Comparison of ENCODE assay signal across 8 cellular contexts in genomic region chr6:89371849-89372505, GRCh38. TPM values are rescaled to one million over a fixed set of nuclear protein-coding genes. Genes with fewer than 3 reads are reported as not detected.
A peak's percentile ranks its signal among the peaks of the same experiment; 100 is the strongest.
DNase-seq lines count a peak whose midpoint lies in the region; ATAC-seq, FAIRE-seq and TF ChIP-seq lines count a peak whose summit lies in the region.

No MANE protein-coding gene starts in this region.

- H3K27ac ChIP-seq in A673 (ENCODE audit: low read depth, low read length, poor library complexity, severe bottlenecking) (no peak overlapping the region), mammary epithelial cell (ENCODE audit: insufficient read depth, low read depth, low read length) (no peak overlapping the region)

- DNase-seq in A673 (ENCODE audit: low spot score) (peak; percentile 75), GM18507 (ENCODE audit: extremely low spot score, insufficient read length, low read depth) (peak; percentile 60), NCI-H2107 treated with DMSO at 0.1 percent for 48 hours (lab: John Stamatoyannopoulos, UW; ENCODE audit: unreplicated experiment) (peak; percentile 57), WTC11 (ENCODE audit: low spot score) (peak; percentile 90), mammary epithelial cell (peak; percentile 32), kidney tubule cell (ENCODE audit: low spot score) (peak; percentile 70)
- peak; percentile 78 for DNase-seq in stimulated activated CD4-positive, alpha-beta T cell treated with anti-CD3 and anti-CD28 coated beads, Interleukin-4, amount 100 ng/mL, for 1 hour

- intact Hi-C loops in A673 (cut with micrococcal nuclease; ENCODE audit: unreplicated experiment) (no loop called here), mammary epithelial cell (cut with micrococcal nuclease) (loop anchor here (5.0 kb wide), 1 partner anchor 225 kb away; no protein-coding TSS in a partner anchor)

- H3K4me3 ChIP-seq in A673 (ENCODE audit: low read depth, low read length, poor library complexity, severe bottlenecking) (no peak overlapping the region), mammary epithelial cell (replicated peaks in 1 of 3; ENCODE audit: insufficient read depth in 1 of 3, low read depth in 2 of 3, low read length in 3 of 3) (no peak overlapping the region)

- H3K27ac Mint-ChIP-seq in WTC11, result no peak overlapping the region

- no peaks in the 10 kb centered on the region for H3K27me3 Mint-ChIP-seq in WTC11 (ENCODE audit: low read depth)

- no peaks in the 10 kb centered on the region for H3K9me3 Mint-ChIP-seq in WTC11

- in situ Hi-C loops in mammary epithelial cell (cut with MboI; ENCODE audit: low sequenced_read_pairs in 2 of 2), result loop anchor here in 1 of 2 donors (25.0 kb wide), 1 partner anchor 385 kb away; no protein-coding TSS in a partner anchor

- peaks cover 20% of the 10 kb centered on the region for H3K4me1 Mint-ChIP-seq in WTC11

- peak overlapping the region; percentile 14 for H2AFZ ChIP-seq in mammary epithelial cell (ENCODE audit: low read depth, low read length)

- H3K4me1 ChIP-seq in A673 (ENCODE audit: insufficient read depth, low read length, poor library complexity, severe bottlenecking), result peaks cover 10% of the 10 kb centered on the region
- H3K4me1 ChIP-seq in mammary epithelial cell (ENCODE audit: insufficient read depth, low read length), result no peaks in the 10 kb centered on the region

- dilution Hi-C loops in mammary epithelial cell (cut with HindIII; ENCODE audit: low sequenced_read_pairs), result loop anchor here (5.0 kb wide), 1 partner anchor 75 kb away; no protein-coding TSS in a partner anchor

- H3K9ac ChIP-seq in mammary epithelial cell (ENCODE audit: insufficient read depth, low read length), result no peak overlapping the region

- FAIRE-seq in GM18507 (lab: Jason Lieb, UNC), result peak; percentile 91

- BruUV-seq in A673 (replicated peaks; lab: Mats Ljungman, UMichigan), result no TSS peak
- BruUV-seq in mammary epithelial cell (replicated peaks; lab: Mats Ljungman, UMichigan), result no TSS peak

- H3K27me3 ChIP-seq in A673 (replicated peaks; ENCODE audit: insufficient read depth, low read depth, low read length, poor library complexity) (no peaks in the 10 kb centered on the region), mammary epithelial cell (ENCODE audit: insufficient read depth, low read length) (no peaks in the 10 kb centered on the region)

- peak; percentile 79 for ATAC-seq in HG02970 (IDR thresholded peaks at IDR 0.05; ENCODE audit: low FRiP score, unreplicated experiment)
- ATAC-seq in WTC11, result peak; percentile 80

- POLR2A ChIA-PET in A673 (lab: Charles Lee; ENCODE audit: low non-redundant PET) (no interaction called here), WTC11 (lab: Charles Lee) (interaction anchor here (0.6 to 1.2 kb wide), 2 partner anchors 39 to 291 kb away, joined by 3 read pairs; partner anchors contain the start of gene PNRC1)

- H3K4me2 ChIP-seq in mammary epithelial cell (ENCODE audit: insufficient read depth, low read depth, low read length), result no peak overlapping the region

- TF ChIP-seq CTCF in A673 (conservative IDR thresholded peaks at IDR 0.05; ENCODE audit: low read depth, low read length) (peak; percentile 99), WTC11 (IDR thresholded peaks at IDR 0.05) (peak; percentile 87), mammary epithelial cell (conservative IDR thresholded peaks at IDR 0.05 in 1 of 2, IDR thresholded peaks at IDR 0.05 in 1 of 2; ENCODE audit: extremely low read depth in 1 of 2, insufficient read depth in 1 of 2, low read depth in 1 of 2, low read length in 2 of 2) (peak; percentile 94 to 99)

- no peaks in the 10 kb centered on the region for H3K79me2 ChIP-seq in mammary epithelial cell (ENCODE audit: insufficient read depth, low read length)

- 28% methylated on average over 8 of the region's 8 CpGs for WGBS in mammary epithelial cell (ENCODE audit: low coverage, missing lambda C conversion rate)

- no peaks in the 10 kb centered on the region for H4K20me1 ChIP-seq in mammary epithelial cell (ENCODE audit: insufficient read depth, low read length)

- CTCF ChIA-PET in A673 (lab: Charles Lee), result interaction anchor here (0.5 to 2.1 kb wide), 12 partner anchors 9 to 597 kb away, joined by 3 to 12 read pairs (median 4); partner anchors contain the start of genes LYRM2 and UBE2J1
- CTCF ChIA-PET in WTC11 (lab: Charles Lee), result interaction anchor here (0.6 to 4.0 kb wide), 75 partner anchors 9 to 399 kb away, joined by 3 to 66 read pairs (median 6); partner anchors contain the start of genes ANKRD6, GABRR2, LYRM2 and PNRC1
- CTCF ChIA-PET in mammary epithelial cell (lab: Charles Lee; ENCODE audit: low non-redundant PET), result interaction anchor here (0.6 to 0.7 kb wide), 3 partner anchors 226 to 395 kb away, joined by 3 to 5 read pairs (median 4); no protein-coding TSS in a partner anchor

- no peak overlapping the region for H3K4me3 Mint-ChIP-seq in WTC11

- no peaks in the 10 kb centered on the region for H3K36me3 ChIP-seq in A673 (ENCODE audit: insufficient read depth, low read length, poor library complexity, severe bottlenecking)
- no peaks in the 10 kb centered on the region for H3K36me3 ChIP-seq in mammary epithelial cell (ENCODE audit: insufficient read depth, low read length)

- no peaks in the 10 kb centered on the region for H3K9me3 ChIP-seq in A673 (ENCODE audit: low read depth, low read length, poor library complexity, severe bottlenecking)
- no peaks in the 10 kb centered on the region for H3K9me3 ChIP-seq in mammary epithelial cell (replicated peaks; ENCODE audit: insufficient read depth, low read length)

- H3K36me3 Mint-ChIP-seq in WTC11, result no peaks in the 10 kb centered on the region

TF ChIP-seq in WTC11, 78 proteins besides CTCF, POLR2A, EP300 and RAD21:
- TF ChIP-seq TCF7 (CRISPR knock-in tag; IDR thresholded peaks at IDR 0.05; ENCODE audit: low read depth) (no peak), NFYB (CRISPR knock-in tag; conservative IDR thresholded peaks at IDR 0.05; ENCODE audit: low read depth) (no peak), MXD4 (CRISPR knock-in tag; IDR thresholded peaks at IDR 0.05; ENCODE audit: borderline replicate concordance) (no peak), MLX (CRISPR knock-in tag; IDR thresholded peaks at IDR 0.05) (no peak), ZBTB43 (CRISPR knock-in tag; IDR thresholded peaks at IDR 0.05) (no peak), CDX4 (CRISPR knock-in tag; IDR thresholded peaks at IDR 0.05; ENCODE audit: borderline replicate concordance) (no peak), JUN (CRISPR knock-in tag; IDR thresholded peaks at IDR 0.05) (no peak), ZNF121 (CRISPR knock-in tag; IDR thresholded peaks at IDR 0.05) (no peak)

RNA-seq across cellular contexts. Expression of gene UBE2J1, which starts 19.5 kb away (rescaled TPM):
- total RNA-seq in A673 (2021), result 36.1 and 38.6 TPM in 2 replicates
- 9.9 to 12.3 TPM (median 9.9 TPM) in 3 replicates for total RNA-seq in WTC11 (2021)
- 10 to 100 TPM; 22.9 to 25.3 TPM for total RNA-seq in mammary epithelial cell
- polyA plus RNA-seq in mammary epithelial cell, result 15.1 TPM
- polyA minus RNA-seq in mammary epithelial cell, result 11.0 TPM

RNA-seq across cellular contexts. Expression of gene RRAGD, which starts 40.1 kb away (rescaled TPM):
- total RNA-seq in A673 (2021) (9.5 and 10.6 TPM in 2 replicates), WTC11 (2021) (14.1 to 25.4 TPM (median 18.0 TPM) in 3 replicates), mammary epithelial cell (1 to 10 TPM; 1.1 to 8.0 TPM)
- polyA plus RNA-seq in mammary epithelial cell, result 0.20 TPM
- 3.7 TPM for polyA minus RNA-seq in mammary epithelial cell

RNA-seq across cellular contexts. Expression of gene GABRR2, which starts 56.9 kb away (rescaled TPM):
- total RNA-seq in A673 (2021), result 0.67 and 0.74 TPM in 2 replicates
- total RNA-seq in WTC11 (2021), result not detected in 3 replicates
- not detected for total RNA-seq in mammary epithelial cell
- not detected for polyA plus RNA-seq in mammary epithelial cell
- polyA minus RNA-seq in mammary epithelial cell, result not detected

Comparison
In these comparisons a context has a peak if more than half of its experiments do, and no peak if none do; other contexts are left out.
1. DNase-seq: peak in every context shown above with its lines; median percentile 90 in WTC11; 78 in stimulated activated CD4-positive, alpha-beta T cell treated with anti-CD3 and anti-CD28 coated beads, Interleukin-4, amount 100 ng/mL, for 1 hour; 75 in A673; 70 in kidney tubule cell; 60 in GM18507; 57 in NCI-H2107 treated with DMSO at 0.1 percent for 48 hours; 32 in mammary epithelial cell.